Comparison of ENCODE assay signal across 9 cellular contexts in the genomic region with DNA sequence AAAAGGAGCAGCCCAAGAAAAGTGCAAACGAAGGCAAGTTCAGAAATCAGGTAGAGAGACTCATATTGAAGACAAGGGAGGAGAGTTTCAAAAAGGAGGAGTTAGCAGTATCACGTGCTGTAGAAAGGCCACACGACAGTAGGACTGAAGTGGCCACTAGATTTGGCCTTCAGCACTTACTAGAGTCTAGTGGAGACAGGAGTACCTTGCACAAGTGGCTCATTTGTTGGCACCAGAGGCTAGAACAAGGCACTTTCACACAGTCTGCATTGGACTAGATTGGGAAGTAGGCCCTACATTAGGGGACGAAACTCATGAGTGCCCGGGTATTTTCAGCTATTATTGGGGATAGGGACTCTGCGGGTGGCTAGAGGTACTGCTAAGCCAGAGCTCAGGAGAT. TPM values are rescaled to one million over a fixed set of nuclear protein-coding genes. Genes with fewer than 3 reads are reported as not detected.
A peak's percentile ranks its signal among the peaks of the same experiment; 100 is the strongest.
DNase-seq lines count a peak whose midpoint lies in the region; ATAC-seq, FAIRE-seq and TF ChIP-seq lines count a peak whose summit lies in the region.
"Had no signal": no experiment of that assay in that cellular context is flagged by ENCODE, and none has a peak within 500 bp of the region (broad histone marks: within the 10 kb centered on the region; RNA-seq: fewer than 3 reads in every experiment).

No MANE protein-coding gene starts in this region.

- no peak overlapping the region for H3K4me3 ChIP-seq in DND-41 (ENCODE audit: low read depth in 1 of 2, low read length in 2 of 2)
- H3K4me3 ChIP-seq in Karpas-422 (ENCODE audit: low read length), result no peak overlapping the region
- no peak overlapping the region for H3K4me3 ChIP-seq in colonic mucosa

- TF ChIP-seq CTCF in DND-41 (IDR thresholded peaks at IDR 0.05; ENCODE audit: borderline replicate concordance, extremely low read depth, low read length, poor library complexity, severe bottlenecking) (no peak), colonic mucosa (IDR thresholded peaks at IDR 0.05) (no peak), osteocyte (IDR thresholded peaks at IDR 0.05) (no peak), GM20000 (IDR thresholded peaks at IDR 0.05; ENCODE audit: extremely low read depth, missing control alignments) (no peak)

- H3K27me3 ChIP-seq in DND-41 (ENCODE audit: insufficient read depth, low read length, poor library complexity), result no peaks in the 10 kb centered on the region
- H3K27me3 ChIP-seq in Karpas-422 (ENCODE audit: low read length), result no peaks in the 10 kb centered on the region
- H3K27me3 ChIP-seq in colonic mucosa, result no peaks in the 10 kb centered on the region

- peaks cover 41% of the 10 kb centered on the region for H3K4me1 ChIP-seq in DND-41 (ENCODE audit: insufficient read depth, low read length)
- peaks cover 20% of the 10 kb centered on the region for H3K4me1 ChIP-seq in Karpas-422 (ENCODE audit: low read length)
- H3K4me1 ChIP-seq in colonic mucosa, result no peaks in the 10 kb centered on the region

- H3K4me3 Mint-ChIP-seq in osteocyte (ENCODE audit: unreplicated experiment), result no peak overlapping the region

- FAIRE-seq in RCC 7860 (lab: Jason Lieb, UNC), result no peak

- peaks cover 37% of the 10 kb centered on the region for H3K4me1 Mint-ChIP-seq in osteocyte (ENCODE audit: unreplicated experiment)

- ATAC-seq in DND-41 (ENCODE audit: insufficient read depth, low read depth) (no peak), GM18502 (IDR thresholded peaks at IDR 0.05; ENCODE audit: poor library complexity, unreplicated experiment) (no peak)

- DNase-seq in DND-41 (no peak), Karpas-422 (no peak), colonic mucosa (peak; percentile 47), osteocyte (ENCODE audit: extremely low spot score, unreplicated experiment) (no peak), RCC 7860 (ENCODE audit: low spot score) (no peak), posterior cingulate gyrus (no peak), GM20000 (ENCODE audit: low spot score) (no peak)
- DNase-seq: activated CD4-positive, alpha-beta T cell treated with anti-CD3 and anti-CD28 coated beads, Interleukin-2, amount 50 U/mL, for 1 hour had no signal

- no peaks in the 10 kb centered on the region for H3K9me3 ChIP-seq in DND-41 (ENCODE audit: insufficient read depth, low read length, severe bottlenecking)
- no peaks in the 10 kb centered on the region for H3K9me3 ChIP-seq in Karpas-422 (ENCODE audit: low read length)
- no peaks in the 10 kb centered on the region for H3K9me3 ChIP-seq in colonic mucosa

- H3K27me3 Mint-ChIP-seq in osteocyte (ENCODE audit: unreplicated experiment), result no peaks in the 10 kb centered on the region

- H3K9ac ChIP-seq in DND-41 (ENCODE audit: low read depth, low read length), result no peak overlapping the region; the same call in 1 of the 2 replicates
- 0 out of 2 replicates have a peak overlapping the region, but pooled peaks have one; percentile 77 for H3K9ac ChIP-seq in Karpas-422 (ENCODE audit: low read length)
- peak overlapping the region in 1 of 2 donors; percentile 78 for H3K9ac ChIP-seq in colonic mucosa (ENCODE audit: low read depth in 2 of 2, low read length in 2 of 2)

- peaks cover 20% of the 10 kb centered on the region; the same call in 1 of the 2 replicates for H4K20me1 ChIP-seq in DND-41 (ENCODE audit: insufficient read depth, low read length)
- 0 out of 2 replicates have a peak, but pooled peaks cover 8% of the 10 kb centered on the region for H4K20me1 ChIP-seq in Karpas-422 (ENCODE audit: insufficient read depth, low read depth, low read length)

- no peaks in the 10 kb centered on the region for H3K9me2 ChIP-seq in Karpas-422 (replicated peaks; ENCODE audit: insufficient read depth, low read length)

- peaks cover 3% of the 10 kb centered on the region for H3K9me3 Mint-ChIP-seq in osteocyte (ENCODE audit: unreplicated experiment)

- H3K4me2 ChIP-seq in DND-41 (ENCODE audit: insufficient read depth, low read length) (peak overlapping the region; percentile 64), Karpas-422 (ENCODE audit: low read depth, low read length, poor library complexity, severe bottlenecking) (peak overlapping the region; percentile 76)

- H3K27ac ChIP-seq in DND-41 (ENCODE audit: low read length), result no peak overlapping the region
- no peak overlapping the region for H3K27ac ChIP-seq in Karpas-422 (ENCODE audit: low read length)
- H3K27ac ChIP-seq in colonic mucosa, result peak overlapping the region; percentile 92

- H2AFZ ChIP-seq in DND-41 (ENCODE audit: low read depth, low read length) (peak overlapping the region; percentile 91; the same call in 1 of the 2 replicates), Karpas-422 (ENCODE audit: low read length) (no peak overlapping the region)

- H3K79me2 ChIP-seq in DND-41 (ENCODE audit: insufficient read depth, low read length) (peaks cover 27% of the 10 kb centered on the region), Karpas-422 (ENCODE audit: low read length) (no peaks in the 10 kb centered on the region)

- H3K36me3 Mint-ChIP-seq in osteocyte (ENCODE audit: unreplicated experiment), result no peaks in the 10 kb centered on the region

- intact Hi-C loops in colonic mucosa (cut with DNase I) (no loop called here), posterior cingulate gyrus (cut with DNase I) (no loop called here)

- H3K27ac Mint-ChIP-seq in osteocyte (ENCODE audit: unreplicated experiment), result peak overlapping the region; percentile 97

- H3K36me3 ChIP-seq in DND-41 (ENCODE audit: insufficient read depth, low read length), result no peaks in the 10 kb centered on the region
- no peaks in the 10 kb centered on the region for H3K36me3 ChIP-seq in Karpas-422 (ENCODE audit: insufficient read depth, low read length)
- no peaks in the 10 kb centered on the region for H3K36me3 ChIP-seq in colonic mucosa

RNA-seq across cellular contexts. Expression of gene NCOA1, which starts 1.6 kb away (rescaled TPM):
- 4.1 and 5.4 TPM in 2 replicates for total RNA-seq in Karpas-422 (2014; rRNA removed; shearing (Covaris generic); ENCODE audit: low replicate concordance)
- total RNA-seq in colonic mucosa (10 to 100 TPM; 24.8 to 35.2 TPM), osteocyte (29.0 and 35.1 TPM in 2 replicates)
